ENCODE assay signal across 1 cellular context in genomic region chr6:95574811-95575210, GRCh38.
TF ChIP-seq lines count a peak whose summit lies in the region.

No MANE protein-coding gene starts in this region.

TF ChIP-seq in K562, 482 proteins besides CTCF, POLR2A, EP300 and RAD21 (continued from another document):
- TF ChIP-seq MBD1 (CRISPR knock-in tag; IDR thresholded peaks at IDR 0.05) (no peak), HDAC8 (tag; IDR thresholded peaks at IDR 0.05) (no peak), FOXM1 (IDR thresholded peaks at IDR 0.05; ENCODE audit: low read depth) (no peak), FOXM1 (CRISPR knock-in tag; IDR thresholded peaks at IDR 0.05; ENCODE audit: low read depth) (no peak), POLR2G (IDR thresholded peaks at IDR 0.05; ENCODE audit: low read depth, low read length) (no peak), ZNF165 (CRISPR knock-in tag; IDR thresholded peaks at IDR 0.05; ENCODE audit: borderline replicate concordance) (no peak)
TF ChIP-seq in K562: peak in this region for 4.
